In the genomic region with DNA sequence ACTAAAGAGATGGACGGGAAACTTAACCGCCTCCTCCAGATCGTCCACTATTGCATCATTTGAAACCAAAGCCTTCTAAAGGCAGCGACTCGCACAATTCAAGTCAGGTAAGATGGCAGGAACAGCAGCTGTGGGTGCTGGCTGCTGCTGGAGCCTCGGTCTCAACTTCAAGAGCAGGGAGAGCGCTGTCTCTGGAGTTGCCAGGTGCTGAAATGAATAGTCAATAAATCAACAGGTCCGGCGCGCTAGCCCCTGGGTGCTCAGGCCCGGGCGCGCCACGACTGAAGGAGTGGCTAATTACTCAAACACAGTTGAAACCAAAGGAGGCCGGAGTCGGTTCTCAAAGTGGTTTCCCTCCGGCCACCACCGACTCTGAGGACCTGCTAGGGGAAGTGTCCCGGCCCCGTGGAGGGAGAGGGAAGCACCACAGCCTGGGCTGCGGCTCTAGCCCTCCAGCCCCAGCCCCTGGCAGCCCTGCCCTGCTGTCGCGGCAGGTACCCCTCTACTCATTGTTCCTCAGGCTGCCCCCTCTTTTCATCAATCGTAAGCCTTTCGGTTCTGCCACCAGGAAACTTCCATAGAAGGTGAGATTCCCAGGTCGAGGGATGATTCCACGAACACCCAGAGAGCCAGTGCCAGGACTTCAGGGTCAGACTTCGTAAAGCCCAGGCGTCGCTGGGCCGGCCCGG, we compare ENCODE assay signal across 8 cellular contexts. TPM values are rescaled to one million over a fixed set of nuclear protein-coding genes. Genes with fewer than 3 reads are reported as not detected.
DNase-seq lines count a peak whose midpoint lies in the region; ATAC-seq, FAIRE-seq and TF ChIP-seq lines count a peak whose summit lies in the region.

No MANE protein-coding gene starts in this region.

- H3K27me3 ChIP-seq in SU-DHL-6 (ENCODE audit: low read length) (no peaks in the 10 kb centered on the region), brain microvascular endothelial cell (replicated peaks) (no peaks in the 10 kb centered on the region), small intestine (ENCODE audit: control insufficient read depth in 2 of 2, insufficient read depth in 2 of 2, low read length in 2 of 2) (no peaks in the 10 kb centered on the region)

- peak overlapping the region; percentile 99 for H2AFZ ChIP-seq in SU-DHL-6 (ENCODE audit: low read depth, low read length, severe bottlenecking)

- H3K4me3 ChIP-seq in SU-DHL-6 (ENCODE audit: insufficient read depth, low read length, poor library complexity, severe bottlenecking): peak overlapping the region; percentile 68
- peak overlapping the region; percentile 86 for H3K4me3 ChIP-seq in brain microvascular endothelial cell (ENCODE audit: low read depth, low read length)
- peak overlapping the region; percentile 70 to 80 for H3K4me3 ChIP-seq in small intestine (ENCODE audit: low read depth in 1 of 2, low read length in 2 of 2)

- DNase-seq in activated CD4-positive, CD25-positive, alpha-beta regulatory T cell (lab: John Stamatoyannopoulos, UW): no peak
- DNase-seq in brain microvascular endothelial cell: peak; percentile 31
- peak; percentile 52 for DNase-seq in iris pigment epithelial cell (ENCODE audit: low read depth)
- DNase-seq in small intestine: peak; percentile 84

- peak overlapping the region; percentile 87 for H3K4me2 ChIP-seq in SU-DHL-6 (ENCODE audit: low read depth, low read length, poor library complexity, severe bottlenecking)

- H3K9me2 ChIP-seq in SU-DHL-6 (replicated peaks; ENCODE audit: insufficient read depth, low read length): no peaks in the 10 kb centered on the region

- H4K20me1 ChIP-seq in SU-DHL-6 (ENCODE audit: low read depth, low read length): no peaks in the 10 kb centered on the region

- peak; percentile 7 for ATAC-seq in activated CD4-positive, CD25-positive, alpha-beta regulatory T cell treated with anti-CD3 and anti-CD28 coated beads, Interleukin-2, amount 50 U/mL, for 24 hours
- ATAC-seq in GM18909 (IDR thresholded peaks at IDR 0.05; ENCODE audit: poor library complexity, unreplicated experiment): no peak

- H3K27ac ChIP-seq in KOPT-K1 (ENCODE audit: low read depth, low read length, poor library complexity, severe bottlenecking) (peak overlapping the region; percentile 76), SU-DHL-6 (ENCODE audit: low read depth, low read length) (no peak overlapping the region), brain microvascular endothelial cell (no peak overlapping the region), small intestine (ENCODE audit: low read depth in 1 of 2, low read length in 1 of 2) (peak overlapping the region; percentile 92 to 93)

- TF ChIP-seq CTCF in SU-DHL-6 (IDR thresholded peaks at IDR 0.05; ENCODE audit: insufficient read depth, low read length, poor library complexity, severe bottlenecking) (no peak), brain microvascular endothelial cell (IDR thresholded peaks at IDR 0.05; ENCODE audit: low read depth, low read length, missing control alignments) (no peak)

- peaks cover 0 to 2% of the 10 kb centered on the region in 2 donors for H3K4me1 ChIP-seq in small intestine (ENCODE audit: control insufficient read depth in 2 of 2, insufficient read depth in 1 of 2, low read depth in 1 of 2, low read length in 1 of 2)

- WGBS in small intestine, 3 donors: 2 to 4% (median 4%) methylated on average over 26 to 32 of the region's 32 CpGs

- H3K36me3 ChIP-seq in KOPT-K1 (ENCODE audit: insufficient read depth, low read length): no peaks in the 10 kb centered on the region
- no peaks in the 10 kb centered on the region for H3K36me3 ChIP-seq in SU-DHL-6 (ENCODE audit: low read length)
- H3K36me3 ChIP-seq in brain microvascular endothelial cell (replicated peaks): no peaks in the 10 kb centered on the region
- H3K36me3 ChIP-seq in small intestine (ENCODE audit: control insufficient read depth in 2 of 2, insufficient read depth in 2 of 2, low read length in 2 of 2): no peaks in the 10 kb centered on the region

- no peak for FAIRE-seq in small intestine (lab: Jason Lieb, UNC)

- in situ Hi-C loops in brain microvascular endothelial cell (cut with HindIII; ENCODE audit: low pct_ligation_motif_present, low sequenced_read_pairs): no loop called here

- H3K79me2 ChIP-seq in SU-DHL-6 (ENCODE audit: insufficient read depth, low read length): no peaks in the 10 kb centered on the region

- peaks cover 12% of the 10 kb centered on the region for H3F3A ChIP-seq in SU-DHL-6 (ENCODE audit: insufficient read depth)

- no peaks in the 10 kb centered on the region for H3K9me3 ChIP-seq in KOPT-K1 (ENCODE audit: insufficient read depth, low read length, poor library complexity, severe bottlenecking)
- H3K9me3 ChIP-seq in SU-DHL-6 (ENCODE audit: insufficient read depth, low read length): no peaks in the 10 kb centered on the region
- no peaks in the 10 kb centered on the region for H3K9me3 ChIP-seq in small intestine (ENCODE audit: control insufficient read depth, low read depth)

- peak overlapping the region; percentile 58 for H3K9ac ChIP-seq in SU-DHL-6 (ENCODE audit: low read length)

RNA-seq across cellular contexts. Expression of gene TTC39B, which starts 0.8 kb away (rescaled TPM):
- 1 to 10 TPM; 4.8 to 6.9 (median 5.4) TPM for polyA plus RNA-seq in small intestine

Comparison
In these comparisons a context has a peak if more than half of its experiments do, and no peak if none do; other contexts are left out.
1. DNase-seq: peak in brain microvascular endothelial cell (single experiment), iris pigment epithelial cell (single experiment) and small intestine (single experiment); none in activated CD4-positive, CD25-positive, alpha-beta regulatory T cell (0 of 4).
2. H3K27ac ChIP-seq: peak in KOPT-K1 (single experiment) and small intestine (2 of 2); none in SU-DHL-6 (single experiment) and brain microvascular endothelial cell (single experiment).
3. Peak in every context shown above with its lines, with median percentiles within 50 percentile points of each other: H3K4me3 ChIP-seq.